In the genomic region with DNA sequence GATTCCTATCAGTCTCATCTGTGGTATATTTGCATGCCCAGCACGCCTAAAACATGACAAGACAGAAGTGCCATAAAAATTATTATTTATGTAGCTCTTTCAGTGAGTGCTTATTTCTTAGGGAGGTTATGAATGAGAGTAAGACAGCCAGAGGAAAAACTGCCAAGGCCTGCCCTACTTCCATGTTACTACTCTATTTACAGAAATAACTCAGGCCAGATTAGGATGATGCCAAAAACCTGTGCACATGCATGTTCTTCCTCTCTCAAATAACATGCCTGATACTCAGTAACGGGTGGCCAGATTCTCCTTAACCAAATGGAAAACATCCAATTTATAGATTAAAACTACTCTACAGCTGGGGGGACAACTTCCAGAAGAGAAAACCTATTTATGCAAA, we compare ENCODE assay signal across 18 cellular contexts.
"Had no signal": no experiment of that assay in that cellular context is flagged by ENCODE, and none has a peak within 500 bp of the region (broad histone marks: within the 10 kb centered on the region; RNA-seq: fewer than 3 reads in every experiment).

No MANE protein-coding gene starts in this region.

- ATAC-seq: activated CD8-positive, alpha-beta T cell treated with anti-CD3 and anti-CD28 coated beads for 36 hours; stimulated activated naive CD8-positive, alpha-beta T cell treated with anti-CD3 and anti-CD28 coated beads, Interleukin-15, Interleukin-2, amounts not matched to agents 100 U/mL and 50 U/mL, for 24 hours had no signal

- H3K27me3 ChIP-seq: esophagus squamous epithelium had no signal

- H3K27ac ChIP-seq: esophagus squamous epithelium had no signal

- H3K27me3 Mint-ChIP-seq: activated CD4-positive, alpha-beta T cell treated with anti-CD3 and anti-CD28 coated beads, Interleukin-2, amount 10 ng/mL, durations not matched to agents 24 days and 14 days; activated CD8-positive, alpha-beta T cell treated with anti-CD3 and anti-CD28 coated beads for 36 hours had no signal

- H3K27ac Mint-ChIP-seq: activated CD4-positive, alpha-beta T cell treated with anti-CD3 and anti-CD28 coated beads, Interleukin-2, amount 10 ng/mL, durations not matched to agents 24 days and 14 days; activated CD8-positive, alpha-beta T cell treated with anti-CD3 and anti-CD28 coated beads for 36 hours; nephron had no signal

- FAIRE-seq: astrocyte, bronchial epithelial cell had no signal

- H3K4me3 ChIP-seq: esophagus squamous epithelium had no signal

- H3K9me3 Mint-ChIP-seq: activated CD4-positive, alpha-beta T cell treated with anti-CD3 and anti-CD28 coated beads, Interleukin-2, amount 10 ng/mL, durations not matched to agents 24 days and 14 days; activated CD8-positive, alpha-beta T cell treated with anti-CD3 and anti-CD28 coated beads for 36 hours; immature natural killer cell; nephron had no signal

- H3K9me3 ChIP-seq: esophagus squamous epithelium had no signal

- DNase-seq: activated CD4-positive, alpha-beta T cell treated with anti-CD3 and anti-CD28 coated beads, Interleukin-2, amount 10 ng/mL, durations not matched to agents 24 days and 14 days; activated CD8-positive, alpha-beta T cell treated with anti-CD3 and anti-CD28 coated beads for 36 hours; activated naive CD4-positive, alpha-beta T cell treated with anti-CD3 and anti-CD28 coated beads, Interleukin-2, amount 50 U/mL, for 16 hours; activated T-cell treated with anti-CD3 and anti-CD28 coated beads, Interleukin-2, amount 50 U/mL, for 1 hour; dermis blood vessel endothelial cell; effector memory CD4-positive, alpha-beta T cell; esophagus squamous epithelium; immature natural killer cell; mammary epithelial cell; midbrain; nucleus accumbens; posterior cingulate gyrus; stimulated activated CD4-positive, alpha-beta T cell treated with anti-CD3 and anti-CD28 coated beads, Interleukin-2, amount 100 ng/mL, for 24 hours; stimulated activated naive CD8-positive, alpha-beta T cell treated with anti-CD3 and anti-CD28 coated beads, Interleukin-15, Interleukin-2, amounts not matched to agents 100 U/mL and 50 U/mL, for 24 hours; trophoblast cell had no signal

- H3K4me3 Mint-ChIP-seq: activated CD4-positive, alpha-beta T cell treated with anti-CD3 and anti-CD28 coated beads, Interleukin-2, amount 10 ng/mL, durations not matched to agents 24 days and 14 days; activated CD8-positive, alpha-beta T cell treated with anti-CD3 and anti-CD28 coated beads for 36 hours; immature natural killer cell; nephron had no signal
